Comparison of ENCODE assay signal across 27 cellular contexts in genomic region chr3:64055076-64055475, GRCh38. TPM values are rescaled to one million over a fixed set of nuclear protein-coding genes. Genes with fewer than 3 reads are reported as not detected.
DNase-seq lines count a peak whose midpoint lies in the region; ATAC-seq, FAIRE-seq and TF ChIP-seq lines count a peak whose summit lies in the region.
"Had no signal": no experiment of that assay in that cellular context is flagged by ENCODE, and none has a peak within 500 bp of the region (broad histone marks: within the 10 kb centered on the region; RNA-seq: fewer than 3 reads in every experiment).

No MANE protein-coding gene starts in this region.

- no peaks in the 10 kb centered on the region for H3K9me1 ChIP-seq in endothelial cell of umbilical vein (replicated peaks; ENCODE audit: control insufficient read depth, extremely low read depth, insufficient read depth, low read length)

- no peaks in the 10 kb centered on the region for H3K36me3 Mint-ChIP-seq in neural crest cell (ENCODE audit: low read depth)
- H3K36me3 Mint-ChIP-seq: CD14-positive monocyte; CD8-positive, alpha-beta memory T cell had no signal

- peaks cover 6 to 8% of the 10 kb centered on the region in 2 experiments for H3K27me3 ChIP-seq in endothelial cell of umbilical vein (ENCODE audit: control insufficient read depth in 2 of 2, insufficient read depth in 2 of 2, low read length in 2 of 2)
- H3K27me3 ChIP-seq: BE2C had no signal

- TF ChIP-seq RAD21 in A549 (conservative IDR thresholded peaks at IDR 0.05 in 1 of 2, IDR thresholded peaks at IDR 0.05 in 1 of 2): no peak

- H3K27me3 Mint-ChIP-seq in neural crest cell (ENCODE audit: low read depth): no peaks in the 10 kb centered on the region

- CTCF ChIA-PET in A549 (lab: Yijun Ruan, JAX) (no interaction called here), endothelial cell of umbilical vein (lab: Charles Lee) (no interaction called here)

- H3K4me1 Mint-ChIP-seq in neural crest cell: peaks cover 33% of the 10 kb centered on the region

- H3K9me3 ChIP-seq in A549: no peaks in the 10 kb centered on the region
- H3K9me3 ChIP-seq in endothelial cell of umbilical vein (replicated peaks; ENCODE audit: control insufficient read depth, insufficient read depth, low read length): no peaks in the 10 kb centered on the region
- H3K9me3 ChIP-seq: BE2C; BLaER1 treated with 17β-estradiol and CSF1 and Interleukin-3, amounts not matched to agents 10 nM and 100 nM; HAP-1 had no signal

- no peaks in the 10 kb centered on the region for H4K20me1 ChIP-seq in endothelial cell of umbilical vein (replicated peaks; ENCODE audit: control insufficient read depth, extremely low read depth, insufficient read depth, low read length)
- H4K20me1 ChIP-seq: BLaER1 treated with 17β-estradiol and CSF1 and Interleukin-3, amounts not matched to agents 10 nM and 100 nM had no signal

- H3K4me3 ChIP-seq in A549 (no peak overlapping the region), endothelial cell of umbilical vein (replicated peaks in 1 of 3; ENCODE audit: insufficient read depth in 1 of 3, low read depth in 1 of 3, low read length in 3 of 3) (no peak overlapping the region)
- H3K4me3 ChIP-seq: BLaER1 treated with 17β-estradiol and CSF1 and Interleukin-3, amounts not matched to agents 10 nM and 100 nM; HAP-1 had no signal

- TF ChIP-seq CTCF in A549 (IDR thresholded peaks at IDR 0.05) (no peak), endothelial cell of umbilical vein (IDR thresholded peaks at IDR 0.05; ENCODE audit: extremely low read depth in 1 of 2, insufficient read depth in 1 of 2, low read depth in 1 of 2, low read length in 2 of 2) (no peak), neural crest cell (conservative IDR thresholded peaks at IDR 0.05) (no peak)

- no peaks in the 10 kb centered on the region for H3K79me2 ChIP-seq in endothelial cell of umbilical vein (ENCODE audit: control insufficient read depth, insufficient read depth, low read length)

- FAIRE-seq in A549 (lab: Jason Lieb, UNC) (no peak), endothelial cell of umbilical vein (lab: Jason Lieb, UNC) (peak; percentile 47)
- FAIRE-seq: A204.1, GM12891, GM18507, H54 had no signal

- peaks cover 25% of the 10 kb centered on the region for H3K4me1 ChIP-seq in A549
- H3K4me1 ChIP-seq in endothelial cell of umbilical vein (ENCODE audit: control insufficient read depth, extremely low read depth, insufficient read depth, low read length): no peaks in the 10 kb centered on the region

- H3K36me3 ChIP-seq in endothelial cell of umbilical vein (ENCODE audit: control insufficient read depth in 2 of 2, extremely low read depth in 1 of 2, insufficient read depth in 2 of 2, low read length in 2 of 2): no peaks in the 10 kb centered on the region
- H3K36me3 ChIP-seq: BE2C; BLaER1 treated with 17β-estradiol and CSF1 and Interleukin-3, amounts not matched to agents 10 nM and 100 nM; HAP-1 had no signal

- no peak overlapping the region for H2AFZ ChIP-seq in endothelial cell of umbilical vein (ENCODE audit: low read depth, low read length)

- dilution Hi-C loops in endothelial cell of umbilical vein (cut with MboI; ENCODE audit: extremely low pct_ligation_motif_present, low sequenced_read_pairs): no loop called here

- DNase-seq in A549 (ENCODE audit: low read depth in 1 of 2, low spot score in 1 of 2) (no peak), SK-MEL-5 (ENCODE audit: low read depth, low spot score) (peak; percentile 7), endothelial cell of umbilical vein (ENCODE audit: low read depth, low spot score) (peak; percentile 10), neural crest cell (ENCODE audit: low read depth, low spot score) (no peak), erythroblast (lab: John Stamatoyannopoulos, UW) (no peak), NOMO-1 (lab: John Stamatoyannopoulos, UW; ENCODE audit: unreplicated experiment in 2 of 2) (no peak)
- DNase-seq: ACHN; AML-193; BE2C; Calu3; CD4-positive, alpha-beta T cell; CD8-positive, alpha-beta memory T cell; COR-L47; DMS53; DMS79 treated with DMSO at 0.1 percent for 48 hours; GF-D8; GOT3; HFFc6 had no signal

- ATAC-seq in A549 (no peak), GM19452 (IDR thresholded peaks at IDR 0.05; ENCODE audit: unreplicated experiment) (no peak)

- H3K4me2 ChIP-seq in A549 (no peak overlapping the region), endothelial cell of umbilical vein (ENCODE audit: insufficient read depth, low read length) (no peak overlapping the region)

- no peak overlapping the region for H3K4me3 Mint-ChIP-seq in neural crest cell
- H3K4me3 Mint-ChIP-seq: CD14-positive monocyte; CD4-positive, alpha-beta T cell; CD8-positive, alpha-beta memory T cell; HFFc6 had no signal

- H3K27ac ChIP-seq in A549 (peak overlapping the region; percentile 39 to 72; a peak in 4 of 6 replicates), endothelial cell of umbilical vein (ENCODE audit: insufficient read depth, low read depth, low read length) (no peak overlapping the region)
- H3K27ac ChIP-seq: 22Rv1; BLaER1 treated with 17β-estradiol and CSF1 and Interleukin-3, amounts not matched to agents 10 nM and 100 nM had no signal

- BruUV-seq in endothelial cell of umbilical vein (replicated peaks; lab: Mats Ljungman, UMichigan): no TSS peak

- POLR2A ChIA-PET in A549 (lab: Yijun Ruan, JAX): no interaction called here
- POLR2A ChIA-PET in endothelial cell of umbilical vein (lab: Charles Lee): no interaction called here

- 89% methylated on average over 2 of the region's 2 CpGs for WGBS in A549 (ENCODE audit: missing lambda C conversion rate)

- peak overlapping the region; percentile 44 for H3K27ac Mint-ChIP-seq in neural crest cell (ENCODE audit: unreplicated experiment)
- H3K27ac Mint-ChIP-seq: CD14-positive monocyte; CD4-positive, alpha-beta T cell; CD8-positive, alpha-beta memory T cell; HFFc6 had no signal

- in situ Hi-C loops in SK-MEL-5 (cut with HindIII; ENCODE audit: low pct_unique_long_range_greater_than_20kb, low sequenced_read_pairs): no loop called here

- no peak for TF ChIP-seq EP300 in A549 (IDR thresholded peaks at IDR 0.05)

- no peaks in the 10 kb centered on the region for H3K9me3 Mint-ChIP-seq in neural crest cell
- H3K9me3 Mint-ChIP-seq: CD4-positive, alpha-beta T cell; CD8-positive, alpha-beta memory T cell; HFFc6 had no signal

- no peak overlapping the region for H3K9ac ChIP-seq in endothelial cell of umbilical vein (replicated peaks; ENCODE audit: extremely low read depth, insufficient read depth, low read length)
- H3K9ac ChIP-seq: BLaER1 treated with 17β-estradiol and CSF1 and Interleukin-3, amounts not matched to agents 10 nM and 100 nM had no signal

- intact Hi-C loops in endothelial cell of umbilical vein (cut with micrococcal nuclease): no loop called here

- TF ChIP-seq POLR2A in A549 (IDR thresholded peaks at IDR 0.05; ENCODE audit: low read length): no peak
- TF ChIP-seq POLR2A in endothelial cell of umbilical vein (IDR thresholded peaks at IDR 0.05; ENCODE audit: low read depth, low read length): no peak
- TF ChIP-seq POLR2A in erythroblast (IDR thresholded peaks at IDR 0.05; ENCODE audit: low read length): no peak

TF ChIP-seq in A549, 52 proteins besides CTCF, POLR2A, EP300 and RAD21:
- TF ChIP-seq TP53 (CRISPR knock-in tag; IDR thresholded peaks at IDR 0.05) (no peak), POLR2AphosphoS2 (conservative IDR thresholded peaks at IDR 0.05; ENCODE audit: low read length) (no peak)

TF ChIP-seq in endothelial cell of umbilical vein, 7 proteins besides CTCF, POLR2A, EP300 and RAD21:
- TF ChIP-seq GATA2 (IDR thresholded peaks at IDR 0.05; ENCODE audit: insufficient read depth, insufficient read length, low read depth, low read length) (no peak), JUN (IDR thresholded peaks at IDR 0.05; ENCODE audit: borderline replicate concordance, insufficient read depth, insufficient read length, low read depth) (no peak), POLR2AphosphoS5 (IDR thresholded peaks at IDR 0.05; ENCODE audit: insufficient read depth, low read depth, low read length) (no peak), EZH2 (IDR thresholded peaks at IDR 0.05; ENCODE audit: borderline replicate concordance, low read depth, low read length, severe bottlenecking) (no peak), FOS (IDR thresholded peaks at IDR 0.05; ENCODE audit: borderline replicate concordance, insufficient read depth, low read length) (no peak), MYC (IDR thresholded peaks at IDR 0.05; ENCODE audit: low read depth, low read length) (no peak), MAX (IDR thresholded peaks at IDR 0.05; ENCODE audit: insufficient read depth, insufficient read length) (no peak)
TF ChIP-seq in endothelial cell of umbilical vein: peak in this region for 0.

RNA-seq across cellular contexts. Expression of gene PSMD6, which starts 31.8 kb away (rescaled TPM):
- polyA plus RNA-seq in A549 (2011; rRNA removed) (53.8 and 76.8 TPM in 2 replicates), A549 (2017; fragmentation: RNase III; extraction: RNeasy Plus Mini Kit Qiagen cat#74134 plus additional on column Dnase treatment) (117 to 121 TPM (median 120 TPM) in 3 replicates), endothelial cell of umbilical vein (38.3 and 53.7 TPM in 2 replicates)
- polyA plus RNA-seq in A549 (2012; cell fraction: cytosol; rRNA removed): 70.4 and 74.2 TPM in 2 replicates
- polyA plus RNA-seq in A549 (2012; cell fraction: nucleus; rRNA removed): 43.2 and 51.1 TPM in 2 replicates
- polyA minus RNA-seq in A549 (2011; rRNA and poly(A)+ RNA removed): 20.3 and 20.7 TPM in 2 replicates
- 108 and 129 TPM in 2 replicates for total RNA-seq in SK-MEL-5 (2014; rRNA removed; shearing (Covaris generic))
- 93.0 and 101 TPM in 2 replicates for polyA plus RNA-seq in SK-MEL-5 (2015; cell fraction: cytosol; rRNA removed)
- 187 and 191 TPM in 2 replicates for polyA plus RNA-seq in SK-MEL-5 (2015; cell fraction: nucleus; rRNA removed)
- total RNA-seq in endothelial cell of umbilical vein (89.4 and 90.8 TPM in 2 replicates), neural crest cell (103 and 104 TPM in 2 replicates)
- 65.5 and 65.9 TPM in 2 replicates for polyA plus RNA-seq in endothelial cell of umbilical vein (2011; cell fraction: cytosol; rRNA removed)
- 70.6 and 95.7 TPM in 2 replicates for polyA plus RNA-seq in endothelial cell of umbilical vein (2011; cell fraction: nucleus; rRNA removed)
- 79.5 and 136 TPM in 2 replicates for polyA plus RNA-seq in endothelial cell of umbilical vein (2012)
- polyA minus RNA-seq in endothelial cell of umbilical vein: 42.5 and 44.5 TPM in 2 replicates
- polyA minus RNA-seq in endothelial cell of umbilical vein (2011; cell fraction: cytosol; rRNA and poly(A)+ RNA removed): 19.8 TPM
- 96.2 and 126 TPM in 2 replicates for polyA minus RNA-seq in endothelial cell of umbilical vein (2011; cell fraction: nucleus; rRNA and poly(A)+ RNA removed)

Comparison
In these comparisons a context has a peak if more than half of its experiments do, and no peak if none do; other contexts are left out.
1. DNase-seq: peak in SK-MEL-5 (single experiment) and endothelial cell of umbilical vein (single experiment); none in A549 (0 of 2), neural crest cell (single experiment), erythroblast (0 of 2) and NOMO-1 (0 of 2).